Comparison of ENCODE assay signal across 8 cellular contexts in genomic region chr11:61671527-61671926, GRCh38. TPM values are rescaled to one million over a fixed set of nuclear protein-coding genes. Genes with fewer than 3 reads are reported as not detected.
DNase-seq lines count a peak whose midpoint lies in the region; TF ChIP-seq lines count a peak whose summit lies in the region.
"Had no signal": no experiment of that assay in that cellular context is flagged by ENCODE, and none has a peak within 500 bp of the region (broad histone marks: within the 10 kb centered on the region; RNA-seq: fewer than 3 reads in every experiment).

No MANE protein-coding gene starts in this region.

- WGBS in mesenchymal stem cell = 58% methylated on average over 5 of the region's 5 CpGs

- DNase-seq in NCI-H510A (lab: John Stamatoyannopoulos, UW) = peak; percentile 30
- DNase-seq in choroid plexus epithelial cell (ENCODE audit: low read depth) = no peak
- DNase-seq in osteoblast (ENCODE audit: insufficient read length, low spot score, missing footprints) = no peak
- DNase-seq in globus pallidus (ENCODE audit: low spot score) = no peak
- no peak for DNase-seq in anterior cingulate cortex (lab: John Stamatoyannopoulos, UW)
- DNase-seq in mesenchymal stem cell = no peak

- H3K18ac ChIP-seq in mesenchymal stem cell (ENCODE audit: low read depth in 1 of 2, low read length in 2 of 2) = no peak overlapping the region

- H3K4ac ChIP-seq in mesenchymal stem cell (ENCODE audit: low read depth in 1 of 2, low read length in 2 of 2) = no peak overlapping the region

- H2AFZ ChIP-seq in osteoblast (ENCODE audit: low read length) = no peak overlapping the region
- H2AFZ ChIP-seq in mesenchymal stem cell (ENCODE audit: low read depth, low read length) = no peak overlapping the region

- H2AK5ac ChIP-seq in mesenchymal stem cell (ENCODE audit: low read length, severe bottlenecking) = no peak overlapping the region

- no peak overlapping the region for H2BK12ac ChIP-seq in mesenchymal stem cell (ENCODE audit: low read length in 2 of 2)

- H4K8ac ChIP-seq in mesenchymal stem cell (ENCODE audit: low read length) = no peak overlapping the region

- no peak overlapping the region for H4K91ac ChIP-seq in mesenchymal stem cell (ENCODE audit: low read length)

- H3K4me3 ChIP-seq in choroid plexus epithelial cell (ENCODE audit: low read depth, low read length) (no peak overlapping the region), osteoblast (ENCODE audit: insufficient read depth, low read length) (no peak overlapping the region), mesenchymal stem cell (ENCODE audit: insufficient read depth in 1 of 2, low read depth in 1 of 2, low read length in 2 of 2) (no peak overlapping the region)
- H3K4me3 ChIP-seq: thoracic aorta had no signal

- H3K14ac ChIP-seq in mesenchymal stem cell (ENCODE audit: low read length in 2 of 2) = no peak overlapping the region

- no peak overlapping the region for H3K23ac ChIP-seq in mesenchymal stem cell (ENCODE audit: low read length in 2 of 2)

- no peak overlapping the region for H2BK5ac ChIP-seq in mesenchymal stem cell (ENCODE audit: low read depth, low read length, poor library complexity, severe bottlenecking)

- H3K79me1 ChIP-seq in mesenchymal stem cell (replicated peaks; ENCODE audit: low read length, poor library complexity, severe bottlenecking) = no peaks in the 10 kb centered on the region

- H3K27me3 ChIP-seq in osteoblast (ENCODE audit: insufficient read depth, low read length) (peaks cover 39% of the 10 kb centered on the region), mesenchymal stem cell (ENCODE audit: control insufficient read depth in 1 of 2, insufficient read depth in 1 of 2, low read length in 2 of 2) (peaks cover 53 to 85% of the 10 kb centered on the region in 2 experiments)

- H3K9ac ChIP-seq in mesenchymal stem cell (ENCODE audit: low read length) = no peak overlapping the region

- H3K36me3 ChIP-seq in osteoblast (ENCODE audit: insufficient read depth, low read length) = no peaks in the 10 kb centered on the region
- H3K36me3 ChIP-seq in mesenchymal stem cell (ENCODE audit: control insufficient read depth in 1 of 2, insufficient read depth in 2 of 2, low read depth in 1 of 2, low read length in 2 of 2) = no peaks in the 10 kb centered on the region
- H3K36me3 ChIP-seq: thoracic aorta had no signal

- no peaks in the 10 kb centered on the region for H4K20me1 ChIP-seq in osteoblast (ENCODE audit: insufficient read depth, low read length)

- peak; percentile 27; the same call in 1 of the 2 replicates for TF ChIP-seq CTCF in GM12874 (IDR thresholded peaks at IDR 0.05; ENCODE audit: insufficient read depth, low read depth, low read length)
- peak; percentile 50 for TF ChIP-seq CTCF in choroid plexus epithelial cell (conservative IDR thresholded peaks at IDR 0.05; ENCODE audit: low read depth, low read length)
- peak; percentile 41 for TF ChIP-seq CTCF in osteoblast (IDR thresholded peaks at IDR 0.05; ENCODE audit: extremely low read depth, low read depth, low read length)

- no peaks in the 10 kb centered on the region for H3K79me2 ChIP-seq in osteoblast (ENCODE audit: insufficient read depth, low read length)

- H2BK15ac ChIP-seq in mesenchymal stem cell (ENCODE audit: low read depth, poor library complexity, severe bottlenecking) = no peak overlapping the region

- H3K4me2 ChIP-seq in osteoblast (ENCODE audit: insufficient read depth, low read length) = no peak overlapping the region
- no peak overlapping the region for H3K4me2 ChIP-seq in mesenchymal stem cell (ENCODE audit: low read length, poor library complexity, severe bottlenecking)

- no peaks in the 10 kb centered on the region for H3K9me3 ChIP-seq in osteoblast (ENCODE audit: low read depth, low read length)
- H3K9me3 ChIP-seq in mesenchymal stem cell (ENCODE audit: control insufficient read depth, low read length) = no peaks in the 10 kb centered on the region
- H3K9me3 ChIP-seq: thoracic aorta had no signal

- no peaks in the 10 kb centered on the region for H3K4me1 ChIP-seq in osteoblast (ENCODE audit: insufficient read depth, low read length)
- peaks cover 2% of the 10 kb centered on the region for H3K4me1 ChIP-seq in mesenchymal stem cell (ENCODE audit: control insufficient read depth, insufficient read depth, low read depth, low read length)

- H3K27ac ChIP-seq in osteoblast (ENCODE audit: low read depth, low read length) (no peak overlapping the region), mesenchymal stem cell (ENCODE audit: low read length, poor library complexity, severe bottlenecking) (no peak overlapping the region)
- H3K27ac ChIP-seq: thoracic aorta had no signal

- no peak overlapping the region for H2BK120ac ChIP-seq in mesenchymal stem cell (ENCODE audit: low read depth, low read length)

RNA-seq across cellular contexts. Expression of gene DAGLA, which starts 8.7 kb away (rescaled TPM):
- total RNA-seq in osteoblast = 2.9 and 3.6 TPM in 2 replicates
- polyA plus RNA-seq in mesenchymal stem cell (2013, experiment 1 of 2) = 2.0 TPM
- 2.1 TPM for polyA plus RNA-seq in mesenchymal stem cell (2013, experiment 2 of 2)
